Comparison of ENCODE assay signal across 1 cellular context in genomic region chr11:6926208-6927029, GRCh38.
TF ChIP-seq lines count a peak whose summit lies in the region.

Gene ZNF215, plus strand, starts transcription at chr11:6926426. Its CDS starts 5,847 bp downstream, at chr11:6932273.

TF ChIP-seq in HEK293, 187 proteins besides CTCF, POLR2A, EP300 and RAD21 (continued from another document and continues in another):
- no peak for TF ChIP-seq TSHZ1 (tag by site-specific recombination; IDR thresholded peaks at IDR 0.05; ENCODE audit: borderline replicate concordance)
- TF ChIP-seq ZNF560 (tag by site-specific recombination; IDR thresholded peaks at IDR 0.05; ENCODE audit: borderline replicate concordance) = no peak
- TF ChIP-seq SCRT1 (tag by site-specific recombination; IDR thresholded peaks at IDR 0.05; ENCODE audit: borderline replicate concordance) = no peak
- peak; percentile 24; the same call in 1 of the 2 replicates for TF ChIP-seq ZNF366 (tag by site-specific recombination; conservative IDR thresholded peaks at IDR 0.05)
- peak; percentile 76; the same call in 1 of the 2 replicates for TF ChIP-seq ELK4 (IDR thresholded peaks at IDR 0.05; ENCODE audit: borderline replicate concordance, low read depth, low read length)
- no peak for TF ChIP-seq ZNF146 (tag by site-specific recombination; IDR thresholded peaks at IDR 0.05)
- TF ChIP-seq ZFP37 (tag by site-specific recombination; IDR thresholded peaks at IDR 0.05) = 0 out of 2 replicates have a peak, but pooled peaks have one; percentile 25
- TF ChIP-seq ZNF777 (tag by site-specific recombination; IDR thresholded peaks at IDR 0.05; ENCODE audit: borderline replicate concordance) = peak; percentile 44; the same call in 1 of the 2 replicates
- TF ChIP-seq ZFP69B (tag by site-specific recombination; IDR thresholded peaks at IDR 0.05) = 0 out of 2 replicates have a peak, but pooled peaks have one; percentile 36
- TF ChIP-seq ZNF621 (tag by site-specific recombination; IDR thresholded peaks at IDR 0.05) = no peak
- no peak for TF ChIP-seq PRDM1 (tag by site-specific recombination; IDR thresholded peaks at IDR 0.05)
- peak; percentile 57 for TF ChIP-seq ZNF335 (tag by site-specific recombination; conservative IDR thresholded peaks at IDR 0.05)
- no peak for TF ChIP-seq ZNF132 (tag by site-specific recombination; IDR thresholded peaks at IDR 0.05; ENCODE audit: borderline replicate concordance)
- no peak for TF ChIP-seq PRDM6 (tag by site-specific recombination; IDR thresholded peaks at IDR 0.05)
- no peak for TF ChIP-seq ZNF16 (tag by site-specific recombination; IDR thresholded peaks at IDR 0.05; ENCODE audit: low read depth)
- TF ChIP-seq ZNF518A (tag by site-specific recombination; conservative IDR thresholded peaks at IDR 0.05; ENCODE audit: low read depth) = peak; percentile 58; the same call in 1 of the 2 replicates
- TF ChIP-seq ZNF626 (tag by site-specific recombination; IDR thresholded peaks at IDR 0.05) = no peak
- TF ChIP-seq ZBTB8A (tag by site-specific recombination; IDR thresholded peaks at IDR 0.05) = peak; percentile 41; the same call in 1 of the 2 replicates
- TF ChIP-seq ZNF19 (tag by site-specific recombination; IDR thresholded peaks at IDR 0.05; ENCODE audit: low read depth) = no peak
- no peak for TF ChIP-seq ZNF148 (tag by site-specific recombination; IDR thresholded peaks at IDR 0.05; ENCODE audit: borderline replicate concordance)
- no peak for TF ChIP-seq ZNF549 (tag by site-specific recombination; IDR thresholded peaks at IDR 0.05)
- TF ChIP-seq ZNF792 (tag by site-specific recombination; IDR thresholded peaks at IDR 0.05) = no peak
- peak; percentile 14; the same call in 1 of the 2 replicates for TF ChIP-seq ZNF660 (tag by site-specific recombination; IDR thresholded peaks at IDR 0.05)
- 0 out of 2 replicates have a peak, but pooled peaks have one; percentile 10 for TF ChIP-seq REST (tag by site-specific recombination; IDR thresholded peaks at IDR 0.05)
- TF ChIP-seq ZNF423 (tag by site-specific recombination; IDR thresholded peaks at IDR 0.05) = no peak
- peak; percentile 40; the same call in 1 of the 2 replicates for TF ChIP-seq ZNF341 (tag by site-specific recombination; IDR thresholded peaks at IDR 0.05; ENCODE audit: low read depth)
- peak; percentile 51 for TF ChIP-seq ZEB2 (tag by site-specific recombination; IDR thresholded peaks at IDR 0.05)
- no peak for TF ChIP-seq YY2 (tag by site-specific recombination; IDR thresholded peaks at IDR 0.05)
- TF ChIP-seq KLF9 (tag by site-specific recombination; IDR thresholded peaks at IDR 0.05; ENCODE audit: low read depth) = no peak
- no peak for TF ChIP-seq ZNF747 (tag by site-specific recombination; IDR thresholded peaks at IDR 0.05)
- 0 out of 2 replicates have a peak, but pooled peaks have one; percentile 32 for TF ChIP-seq ZNF692 (tag by site-specific recombination; IDR thresholded peaks at IDR 0.05)
- no peak; the same call in 1 of the 2 replicates for TF ChIP-seq ZNF501 (tag by site-specific recombination; IDR thresholded peaks at IDR 0.05)
- TF ChIP-seq ZNF248 (tag by site-specific recombination; IDR thresholded peaks at IDR 0.05) = no peak
- TF ChIP-seq ZBTB26 (tag by site-specific recombination; optimal IDR thresholded peaks at IDR 0.05) = peak; percentile 62
- TF ChIP-seq ZNF530 (tag by site-specific recombination; IDR thresholded peaks at IDR 0.05; ENCODE audit: low read depth) = no peak
